21 cellular contexts compared by ENCODE assay signal in genomic region chr7:2626498-2627117, GRCh38. TPM values are rescaled to one million over a fixed set of nuclear protein-coding genes. Genes with fewer than 3 reads are reported as not detected.
DNase-seq lines count a peak whose midpoint lies in the region; ATAC-seq and TF ChIP-seq lines count a peak whose summit lies in the region.
"Had no signal": no experiment of that assay in that cellular context is flagged by ENCODE, and none has a peak within 500 bp of the region (broad histone marks: within the 10 kb centered on the region; RNA-seq: fewer than 3 reads in every experiment).

No MANE protein-coding gene starts in this region.

- H3K9me3 ChIP-seq in heart right ventricle: no peaks in the 10 kb centered on the region
- H3K9me3 ChIP-seq: body of pancreas, HAP-1 had no signal

- no peaks in the 10 kb centered on the region for H3K27me3 ChIP-seq in heart right ventricle
- H3K27me3 ChIP-seq: body of pancreas had no signal

- H3K4me3 Mint-ChIP-seq in mesothelial cell of epicardium: no peak overlapping the region
- H3K4me3 Mint-ChIP-seq: activated CD4-positive, alpha-beta memory T cell treated with anti-CD3 and anti-CD28 coated beads, Interleukin-2, amount 10 ng/mL, durations not matched to agents 7 days and 5 days; activated T-helper 17 cell treated with anti-CD3 and anti-CD28 coated beads, Interleukin-2, amount 50 U/mL, for 72 hours; nephron progenitor cell had no signal

- peak overlapping the region; percentile 34 for H3K27ac Mint-ChIP-seq in mesothelial cell of epicardium
- H3K27ac Mint-ChIP-seq: activated CD4-positive, alpha-beta memory T cell treated with anti-CD3 and anti-CD28 coated beads, Interleukin-2, amount 10 ng/mL, durations not matched to agents 7 days and 5 days; activated T-helper 17 cell treated with anti-CD3 and anti-CD28 coated beads, Interleukin-2, amount 50 U/mL, for 72 hours; nephron progenitor cell had no signal

- WGBS in heart right ventricle, 2 donors: 55 to 57% methylated on average over 20 of the region's 20 CpGs

- no peaks in the 10 kb centered on the region for H3K9me3 Mint-ChIP-seq in mesothelial cell of epicardium
- H3K9me3 Mint-ChIP-seq: activated CD4-positive, alpha-beta memory T cell treated with anti-CD3 and anti-CD28 coated beads, Interleukin-2, amount 10 ng/mL, durations not matched to agents 7 days and 5 days; activated T-helper 17 cell treated with anti-CD3 and anti-CD28 coated beads, Interleukin-2, amount 50 U/mL, for 72 hours had no signal

- no peaks in the 10 kb centered on the region for H3K27me3 Mint-ChIP-seq in mesothelial cell of epicardium (ENCODE audit: low read depth)
- H3K27me3 Mint-ChIP-seq: activated CD4-positive, alpha-beta memory T cell treated with anti-CD3 and anti-CD28 coated beads, Interleukin-2, amount 10 ng/mL, durations not matched to agents 7 days and 5 days; activated T-helper 17 cell treated with anti-CD3 and anti-CD28 coated beads, Interleukin-2, amount 50 U/mL, for 72 hours had no signal

- no peak for TF ChIP-seq CTCF in heart right ventricle (IDR thresholded peaks at IDR 0.05)
- TF ChIP-seq CTCF in mesothelial cell of epicardium (IDR thresholded peaks at IDR 0.05; ENCODE audit: unreplicated experiment): no peak

- no peaks in the 10 kb centered on the region for H3K36me3 Mint-ChIP-seq in mesothelial cell of epicardium

- peaks cover 7 to 54% (median 25%) of the 10 kb centered on the region in 9 donors for H3K4me1 ChIP-seq in heart right ventricle

- peaks cover 36% of the 10 kb centered on the region for H3K4me1 Mint-ChIP-seq in mesothelial cell of epicardium
- H3K4me1 Mint-ChIP-seq: activated T-helper 17 cell treated with anti-CD3 and anti-CD28 coated beads, Interleukin-2, amount 50 U/mL, for 72 hours had no signal

- H3K4me3 ChIP-seq in heart right ventricle: no peak overlapping the region
- H3K4me3 ChIP-seq: body of pancreas, HAP-1 had no signal

- ATAC-seq in heart right ventricle (peak; percentile 18 to 56 (median 45)), GM21526 (IDR thresholded peaks at IDR 0.05; ENCODE audit: low FRiP score, unreplicated experiment) (no peak)
- ATAC-seq: activated T-helper 17 cell treated with anti-CD3 and anti-CD28 coated beads, Interleukin-2, amount 50 U/mL, for 72 hours; body of pancreas; left colon had no signal

- DNase-seq in heart right ventricle (peak in 1 of 2 donors; percentile 82), cardiac septum (ENCODE audit: low spot score) (no peak), fibroblast of gingiva (ENCODE audit: low read depth) (peak; percentile 44), mesothelial cell of epicardium (ENCODE audit: low spot score in 2 of 2, unreplicated experiment in 2 of 2) (no peak), HuH-7 (ENCODE audit: low spot score) (no peak), mesenteric fat pad (ENCODE audit: low spot score) (no peak), NCI-H1105 (lab: John Stamatoyannopoulos, UW) (no peak)
- DNase-seq: ACHN; activated CD4-positive, alpha-beta memory T cell treated with anti-CD3 and anti-CD28 coated beads, Interleukin-2, amount 10 ng/mL, durations not matched to agents 7 days and 5 days; effector CD8-positive, alpha-beta T cell; KG1; left colon; NCI-H1694; NCI-H82; nephron progenitor cell; SIG-M5; stimulated activated naive CD4-positive, alpha-beta T cell had no signal

- no peaks in the 10 kb centered on the region for H3K36me3 ChIP-seq in heart right ventricle
- H3K36me3 ChIP-seq: HAP-1 had no signal

- intact Hi-C loops in heart right ventricle (cut with DNase I): loop anchor here in 1 of 10 donors (2.0 kb wide), 1 partner anchor 20 kb away; no protein-coding TSS in a partner anchor
- intact Hi-C loops in cardiac septum (cut with DNase I): no loop called here

- peak overlapping the region in 9 of 10 donors; percentile 54 to 86 (median 69) for H3K27ac ChIP-seq in heart right ventricle
- H3K27ac ChIP-seq: body of pancreas had no signal

RNA-seq across cellular contexts. Expression of gene TTYH3, which starts 5.2 kb away (rescaled TPM):
- total RNA-seq in heart right ventricle: 10 to 100 TPM in 4 of 10 donors, 1 to 10 TPM in 6; 7.0 to 37.5 (median 9.0) TPM
- polyA plus RNA-seq in heart right ventricle: 1 to 10 TPM; 8.6 to 10.0 TPM
- total RNA-seq in cardiac septum: 17.1 TPM
- total RNA-seq in mesothelial cell of epicardium: 282 to 296 TPM (median 282 TPM) in 3 replicates
- 107 TPM for total RNA-seq in mesenteric fat pad
